Comparison of ENCODE assay signal across 1 cellular context in the genomic region with DNA sequence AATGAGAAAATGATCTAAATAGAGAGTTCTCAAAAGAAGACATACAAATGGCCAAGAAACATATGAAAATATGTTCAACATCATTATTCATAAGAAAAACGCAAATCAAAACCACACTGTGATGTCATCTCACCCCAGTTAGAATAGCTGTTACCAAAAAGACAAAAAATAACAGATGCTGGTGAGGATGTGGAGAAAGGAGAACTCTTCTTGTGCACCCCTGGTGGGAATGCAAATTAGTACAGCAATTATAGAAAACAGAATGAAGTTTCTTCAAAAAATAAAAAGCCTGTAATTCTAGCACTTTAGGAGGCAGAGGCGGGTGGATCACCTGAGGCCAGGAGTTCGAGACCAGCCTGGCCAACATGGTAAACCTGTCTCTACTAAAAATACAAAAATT.
TF ChIP-seq lines count a peak whose summit lies in the region.

No MANE protein-coding gene starts in this region.

TF ChIP-seq in GM12878, 131 proteins besides CTCF, POLR2A, EP300 and RAD21:
- TF ChIP-seq NFYA (IDR thresholded peaks at IDR 0.05; ENCODE audit: borderline replicate concordance, low read depth, low read length) (no peak), ZNF24 (IDR thresholded peaks at IDR 0.05) (no peak), PAX5 (IDR thresholded peaks at IDR 0.05; ENCODE audit: borderline replicate concordance, low read depth, low read length) (no peak), NR2C1 (IDR thresholded peaks at IDR 0.05) (no peak), WRNIP1 (IDR thresholded peaks at IDR 0.05; ENCODE audit: borderline replicate concordance, low read depth, low read length) (no peak), ATF7 (IDR thresholded peaks at IDR 0.05; ENCODE audit: low read depth) (peak; percentile 84), ZNF217 (IDR thresholded peaks at IDR 0.05) (peak; percentile 76), RUNX3 (IDR thresholded peaks at IDR 0.05; ENCODE audit: low read length) (peak; percentile 38; the same call in 1 of the 2 replicates)
- TF ChIP-seq, protein P1, sequence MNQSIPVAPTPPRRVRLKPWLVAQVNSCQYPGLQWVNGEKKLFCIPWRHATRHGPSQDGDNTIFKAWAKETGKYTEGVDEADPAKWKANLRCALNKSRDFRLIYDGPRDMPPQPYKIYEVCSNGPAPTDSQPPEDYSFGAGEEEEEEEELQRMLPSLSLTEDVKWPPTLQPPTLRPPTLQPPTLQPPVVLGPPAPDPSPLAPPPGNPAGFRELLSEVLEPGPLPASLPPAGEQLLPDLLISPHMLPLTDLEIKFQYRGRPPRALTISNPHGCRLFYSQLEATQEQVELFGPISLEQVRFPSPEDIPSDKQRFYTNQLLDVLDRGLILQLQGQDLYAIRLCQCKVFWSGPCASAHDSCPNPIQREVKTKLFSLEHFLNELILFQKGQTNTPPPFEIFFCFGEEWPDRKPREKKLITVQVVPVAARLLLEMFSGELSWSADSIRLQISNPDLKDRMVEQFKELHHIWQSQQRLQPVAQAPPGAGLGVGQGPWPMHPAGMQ (IDR thresholded peaks at IDR 0.05; ENCODE audit: borderline replicate concordance), result no peak
- TF ChIP-seq, protein P2, sequence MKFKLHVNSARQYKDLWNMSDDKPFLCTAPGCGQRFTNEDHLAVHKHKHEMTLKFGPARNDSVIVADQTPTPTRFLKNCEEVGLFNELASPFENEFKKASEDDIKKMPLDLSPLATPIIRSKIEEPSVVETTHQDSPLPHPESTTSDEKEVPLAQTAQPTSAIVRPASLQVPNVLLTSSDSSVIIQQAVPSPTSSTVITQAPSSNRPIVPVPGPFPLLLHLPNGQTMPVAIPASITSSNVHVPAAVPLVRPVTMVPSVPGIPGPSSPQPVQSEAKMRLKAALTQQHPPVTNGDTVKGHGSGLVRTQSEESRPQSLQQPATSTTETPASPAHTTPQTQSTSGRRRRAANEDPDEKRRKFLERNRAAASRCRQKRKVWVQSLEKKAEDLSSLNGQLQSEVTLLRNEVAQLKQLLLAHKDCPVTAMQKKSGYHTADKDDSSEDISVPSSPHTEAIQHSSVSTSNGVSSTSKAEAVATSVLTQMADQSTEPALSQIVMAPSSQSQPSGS (IDR thresholded peaks at IDR 0.05; ENCODE audit: low read length), result 0 out of 2 replicates have a peak, but pooled peaks have one; percentile 18
